In genomic region chr22:41204992-41205900, GRCh38 we compare ENCODE assay signal across 8 cellular contexts. TPM values are rescaled to one million over a fixed set of nuclear protein-coding genes. Genes with fewer than 3 reads are reported as not detected.
DNase-seq lines count a peak whose midpoint lies in the region; ATAC-seq and TF ChIP-seq lines count a peak whose summit lies in the region.

L3MBTL2 (plus strand) TSS chr22:41205312; CDS start chr22:41205363, 51 bp downstream.

- H3K27ac ChIP-seq in Karpas-422 (ENCODE audit: low read length): peak within 1 kb of the TSS; percentile 75
- peak within 1 kb of the TSS; percentile 85 to 89 (median 87) for H3K27ac ChIP-seq in esophagus squamous epithelium

- peaks cover 7% of the 10 kb centered on the region; the same call in 1 of the 2 replicates for H3K36me3 ChIP-seq in Karpas-422 (ENCODE audit: insufficient read depth, low read length)
- peaks cover 0 to 27% (median 0%) of the 10 kb centered on the region in 3 donors for H3K36me3 ChIP-seq in esophagus squamous epithelium

- intact Hi-C loops in esophagus squamous epithelium (cut with DNase I): no loop called here

- no peaks in the 10 kb centered on the region for H3K27me3 ChIP-seq in Karpas-422 (ENCODE audit: low read length)
- H3K27me3 ChIP-seq in esophagus squamous epithelium: no peaks in the 10 kb centered on the region

- H2AFZ ChIP-seq in Karpas-422 (ENCODE audit: low read length): peak within 1 kb of the TSS; percentile 39; the same call in 1 of the 2 replicates

- peak in 1 of 4 donors; percentile 45 for TF ChIP-seq POLR2A in esophagus squamous epithelium (IDR thresholded peaks at IDR 0.05)

- peak; percentile 97 for ATAC-seq in GM21825 (IDR thresholded peaks at IDR 0.05; ENCODE audit: unreplicated experiment)

- no peaks in the 10 kb centered on the region for H3K9me2 ChIP-seq in Karpas-422 (replicated peaks; ENCODE audit: insufficient read depth, low read length)

- peaks cover 24% of the 10 kb centered on the region for H3K79me2 ChIP-seq in Karpas-422 (ENCODE audit: low read length)

- H4K20me1 ChIP-seq in Karpas-422 (ENCODE audit: insufficient read depth, low read depth, low read length): no peaks in the 10 kb centered on the region

- TF ChIP-seq CTCF in esophagus squamous epithelium (IDR thresholded peaks at IDR 0.05): peak in 2 of 6 experiments; percentile 3

- no peaks in the 10 kb centered on the region for H3K9me3 ChIP-seq in Karpas-422 (ENCODE audit: low read length)
- H3K9me3 ChIP-seq in esophagus squamous epithelium: no peaks in the 10 kb centered on the region

- peak within 1 kb of the TSS; percentile 81 for H3K9ac ChIP-seq in Karpas-422 (ENCODE audit: low read length)

- DNase-seq in DMS79 treated with DMSO at 0.1 percent for 48 hours (lab: John Stamatoyannopoulos, UW): peak; percentile 87
- peak; percentile 99 for DNase-seq in Karpas-422
- DNase-seq in RKO (ENCODE audit: low spot score): peak; percentile 97
- peak; percentile 96 for DNase-seq in activated T-helper 1 cell treated with Interleukin-2 at 50 U/mL for 16 hours (ENCODE audit: low read depth)
- DNase-seq in esophagus squamous epithelium (lab: John Stamatoyannopoulos, UW): peak; percentile 87
- DNase-seq in myocyte (ENCODE audit: low read depth): peak; percentile 97
- peak; percentile 99 for DNase-seq in stimulated activated CD8-positive, alpha-beta memory T cell treated with anti-CD3 and anti-CD28 coated beads, Interleukin-7, amount 100 ng/mL, for 48 hours (ENCODE audit: extremely low read depth in 1 of 2, low read depth in 1 of 2)

- WGBS in esophagus squamous epithelium, 2 donors: 1% methylated on average over 21 to 41 of the region's 47 CpGs

- H3K4me1 ChIP-seq in Karpas-422 (ENCODE audit: low read length) (peaks cover 37% of the 10 kb centered on the region), esophagus squamous epithelium (peaks cover 5 to 29% (median 6%) of the 10 kb centered on the region in 3 donors)

- H3K4me3 ChIP-seq in Karpas-422 (ENCODE audit: low read length) (peak within 1 kb of the TSS; percentile 76), esophagus squamous epithelium (peak within 1 kb of the TSS; percentile 66 to 97 (median 74))

- peak within 1 kb of the TSS; percentile 70 for H3K4me2 ChIP-seq in Karpas-422 (ENCODE audit: low read depth, low read length, poor library complexity, severe bottlenecking)

RNA-seq across cellular contexts. Expression of gene L3MBTL2, which starts in this region (rescaled TPM):
- 19.9 and 29.7 TPM in 2 replicates for total RNA-seq in Karpas-422 (2014; rRNA removed; shearing (Covaris generic); ENCODE audit: low replicate concordance)
- total RNA-seq in esophagus squamous epithelium (10 to 100 TPM; 12.1 to 16.2 (median 14.7) TPM), myocyte (14.5 and 17.7 TPM in 2 replicates)
- polyA plus RNA-seq in myocyte (2012): 15.1 TPM

Comparison
In these comparisons a context has a peak if more than half of its experiments do, and no peak if none do; other contexts are left out.
1. Peak in every context shown above with its lines: DNase-seq, ATAC-seq, H3K4me3 ChIP-seq and H3K27ac ChIP-seq.